29 cellular contexts compared by ENCODE assay signal in the genomic region with DNA sequence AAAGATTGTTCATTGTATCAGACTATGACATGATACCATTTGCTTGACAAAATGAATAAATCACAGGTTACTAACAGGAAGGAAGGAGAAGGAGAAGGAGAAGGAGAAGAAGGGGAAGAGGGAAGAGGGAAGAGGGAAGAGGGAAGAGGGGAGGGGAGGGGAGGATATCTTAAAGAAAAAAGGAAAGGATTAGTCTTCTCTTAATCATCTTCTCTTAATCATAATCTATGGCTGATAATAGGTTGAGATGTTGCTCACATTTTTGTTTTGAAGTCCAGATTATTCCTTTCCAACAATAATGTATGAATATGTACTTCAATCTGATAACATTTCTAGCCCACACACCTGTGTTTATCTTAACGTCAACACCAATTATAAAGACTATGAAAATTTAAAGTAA.
"Had no signal": no experiment of that assay in that cellular context is flagged by ENCODE, and none has a peak within 500 bp of the region (broad histone marks: within the 10 kb centered on the region; RNA-seq: fewer than 3 reads in every experiment).

No MANE protein-coding gene starts in this region.

- H2AFZ ChIP-seq: hepatocyte had no signal

- H3K4me3 ChIP-seq: dorsolateral prefrontal cortex, esophagus muscularis mucosa, gastroesophageal sphincter, heart left ventricle, hepatocyte, lung, mucosa of descending colon, prostate gland, right atrium auricular region, sigmoid colon, testis, tibial artery, upper lobe of left lung had no signal

- H3K9me3 ChIP-seq: esophagus muscularis mucosa, gastroesophageal sphincter, heart left ventricle, mucosa of descending colon, neutrophil, prostate gland, right atrium auricular region, sigmoid colon, testis, tibial artery, upper lobe of left lung had no signal

- H3K36me3 ChIP-seq: esophagus muscularis mucosa, gastroesophageal sphincter, heart left ventricle, neutrophil, prostate gland, right atrium auricular region, sigmoid colon, tibial artery, upper lobe of left lung had no signal

- H3K4me2 ChIP-seq: hepatocyte had no signal

- H3K27me3 ChIP-seq: esophagus muscularis mucosa, foreskin keratinocyte, gastroesophageal sphincter, heart left ventricle, hepatocyte, neutrophil, right atrium auricular region, sigmoid colon, testis, tibial artery, upper lobe of left lung had no signal

- H3K27me3 Mint-ChIP-seq: memory B cell; naive B cell; natural killer cell treated with Interleukin-12 subunit alpha and Interleukin-12 subunit beta and Interleukin-15 and Interleukin-18, amount 100 ng/mL, for 72 hours; stimulated activated memory B cell treated with anti-CD40 and anti-IgM and Interleukin-4, amounts not matched to agents 10 μg/mL and 1 μg/mL and 100 μg/mL, for 72 hours had no signal

- H3K9me3 Mint-ChIP-seq: endodermal cell; memory B cell; naive B cell; natural killer cell treated with Interleukin-12 subunit alpha and Interleukin-12 subunit beta and Interleukin-15 and Interleukin-18, amount 100 ng/mL, for 72 hours; neural crest cell; stimulated activated memory B cell treated with anti-CD40 and anti-IgM and Interleukin-4, amounts not matched to agents 10 μg/mL and 1 μg/mL and 100 μg/mL, for 72 hours had no signal

- H3K4me1 ChIP-seq: esophagus muscularis mucosa, gastroesophageal sphincter, heart left ventricle, prostate gland, right atrium auricular region, sigmoid colon, testis, tibial artery, upper lobe of left lung had no signal

- H3K36me3 Mint-ChIP-seq: memory B cell; naive B cell; natural killer cell treated with Interleukin-12 subunit alpha and Interleukin-12 subunit beta and Interleukin-15 and Interleukin-18, amount 100 ng/mL, for 72 hours; stimulated activated memory B cell treated with anti-CD40 and anti-IgM and Interleukin-4, amounts not matched to agents 10 μg/mL and 1 μg/mL and 100 μg/mL, for 72 hours had no signal

- H3K27ac Mint-ChIP-seq: endodermal cell; memory B cell; naive B cell; natural killer cell treated with Interleukin-12 subunit alpha and Interleukin-12 subunit beta and Interleukin-15 and Interleukin-18, amount 100 ng/mL, for 72 hours; stimulated activated memory B cell treated with anti-CD40 and anti-IgM and Interleukin-4, amounts not matched to agents 10 μg/mL and 1 μg/mL and 100 μg/mL, for 72 hours had no signal

- ATAC-seq: foreskin keratinocyte; gastroesophageal sphincter; heart left ventricle; left lobe of liver; natural killer cell treated with Interleukin-12 subunit alpha and Interleukin-12 subunit beta and Interleukin-15 and Interleukin-18, amount 100 ng/mL, for 72 hours; stimulated activated naive CD8-positive, alpha-beta T cell treated with anti-CD3 and anti-CD28 coated beads, Interleukin-15, Interleukin-2, amounts not matched to agents 100 U/mL and 50 U/mL, for 24 hours had no signal

- H3K4me3 Mint-ChIP-seq: endodermal cell; memory B cell; naive B cell; natural killer cell treated with Interleukin-12 subunit alpha and Interleukin-12 subunit beta and Interleukin-15 and Interleukin-18, amount 100 ng/mL, for 72 hours; neural crest cell; stimulated activated memory B cell treated with anti-CD40 and anti-IgM and Interleukin-4, amounts not matched to agents 10 μg/mL and 1 μg/mL and 100 μg/mL, for 72 hours had no signal

- H3K27ac ChIP-seq: dorsolateral prefrontal cortex, epithelial cell of prostate, esophagus muscularis mucosa, foreskin keratinocyte, gastroesophageal sphincter, heart left ventricle, hepatocyte, neutrophil, prostate gland, right atrium auricular region, sigmoid colon, testis, tibial artery, upper lobe of left lung had no signal

- DNase-seq: dorsolateral prefrontal cortex; effector CD4-positive, alpha-beta T cell; endodermal cell; foreskin keratinocyte; heart left ventricle; kidney; mucosa of descending colon; naive B cell; sigmoid colon; stimulated activated CD4-positive, alpha-beta T cell treated with anti-CD3 and anti-CD28 coated beads, Interleukin-2, amount 100 ng/mL, for 24 hours; stimulated activated CD4-positive, alpha-beta T cell treated with anti-CD3 and anti-CD28 coated beads, Interleukin-4, amount 100 ng/mL, for 24 hours; stimulated activated naive CD8-positive, alpha-beta T cell treated with anti-CD3 and anti-CD28 coated beads, Interleukin-15, Interleukin-2, amounts not matched to agents 100 U/mL and 50 U/mL, for 24 hours; substantia nigra; testis; tibial artery; upper lobe of left lung had no signal

- H3K4me1 Mint-ChIP-seq: memory B cell; naive B cell; neural crest cell; stimulated activated memory B cell treated with anti-CD40 and anti-IgM and Interleukin-4, amounts not matched to agents 10 μg/mL and 1 μg/mL and 100 μg/mL, for 72 hours had no signal
